In genomic region chrX:88828011-88828410, GRCh38 we compare ENCODE assay signal across 29 cellular contexts.
"Had no signal": no experiment of that assay in that cellular context is flagged by ENCODE, and none has a peak within 500 bp of the region (broad histone marks: within the 10 kb centered on the region; RNA-seq: fewer than 3 reads in every experiment).

No MANE protein-coding gene starts in this region.

- H3K79me2 ChIP-seq: parathyroid adenoma had no signal

- H2AFZ ChIP-seq: parathyroid adenoma had no signal

- H3K4me3 Mint-ChIP-seq: naive thymus-derived CD8-positive, alpha-beta T cell; natural killer cell treated with Interleukin-12 subunit alpha and Interleukin-12 subunit beta and Interleukin-15 and Interleukin-18, amount 100 ng/mL, for 72 hours; nephron progenitor cell; neural crest cell; stimulated activated effector memory CD8-positive, alpha-beta T cell treated with anti-CD3 and anti-CD28 coated beads, Interleukin-12 subunit alpha, Interleukin-12 subunit beta, amount 100 ng/mL, for 72 hours; stimulated activated naive B cell treated with anti-CD40 and anti-IgM and Interleukin-4, amounts not matched to agents 10 μg/mL and 1 μg/mL and 100 μg/mL, for 72 hours; stimulated activated naive CD8-positive, alpha-beta T cell treated with anti-CD3 and anti-CD28 coated beads, Interleukin-15, Interleukin-2, amounts not matched to agents 100 ng/mL and 50 ng/mL, for 24 hours had no signal

- H3K4me1 Mint-ChIP-seq: naive thymus-derived CD8-positive, alpha-beta T cell; nephron progenitor cell; neural crest cell; stimulated activated effector memory CD8-positive, alpha-beta T cell treated with anti-CD3 and anti-CD28 coated beads, Interleukin-12 subunit alpha, Interleukin-12 subunit beta, amount 100 ng/mL, for 72 hours; stimulated activated naive B cell treated with anti-CD40 and anti-IgM and Interleukin-4, amounts not matched to agents 10 μg/mL and 1 μg/mL and 100 μg/mL, for 72 hours had no signal

- H3K27ac ChIP-seq: ovary, parathyroid adenoma, psoas muscle, right lobe of liver, sigmoid colon, stomach, thoracic aorta, thyroid gland, tibial nerve, upper lobe of left lung, vagina had no signal

- H3K9me3 ChIP-seq: ovary, psoas muscle, right lobe of liver, sigmoid colon, stomach, thoracic aorta, thyroid gland, tibial nerve, upper lobe of left lung, vagina had no signal

- H3K27ac Mint-ChIP-seq: naive thymus-derived CD8-positive, alpha-beta T cell; natural killer cell treated with Interleukin-12 subunit alpha and Interleukin-12 subunit beta and Interleukin-15 and Interleukin-18, amount 100 ng/mL, for 72 hours; nephron progenitor cell; progenitor cell of endocrine pancreas; stimulated activated effector memory CD8-positive, alpha-beta T cell treated with anti-CD3 and anti-CD28 coated beads, Interleukin-12 subunit alpha, Interleukin-12 subunit beta, amount 100 ng/mL, for 72 hours; stimulated activated naive B cell treated with anti-CD40 and anti-IgM and Interleukin-4, amounts not matched to agents 10 μg/mL and 1 μg/mL and 100 μg/mL, for 72 hours; stimulated activated naive CD8-positive, alpha-beta T cell treated with anti-CD3 and anti-CD28 coated beads, Interleukin-15, Interleukin-2, amounts not matched to agents 100 ng/mL and 50 ng/mL, for 24 hours had no signal

- DNase-seq: naive thymus-derived CD8-positive, alpha-beta T cell; nephron progenitor cell; occipital lobe; ovary; posterior cingulate gyrus; psoas muscle; right cardiac atrium; right lobe of liver; sigmoid colon; small intestine; stimulated activated CD4-positive, alpha-beta T cell treated with anti-CD3 and anti-CD28 coated beads, Interleukin-15, amount 100 ng/mL, for 24 hours; stimulated activated CD4-positive, alpha-beta T cell treated with anti-CD3 and anti-CD28 coated beads, Interleukin-2, amount 100 ng/mL, for 24 hours; stimulated activated CD4-positive, alpha-beta T cell treated with anti-CD3 and anti-CD28 coated beads, Interleukin-2, amount 100 ng/mL, for 48 hours; stimulated activated CD4-positive, alpha-beta T cell treated with anti-CD3 and anti-CD28 coated beads, Interleukin-4, amount 100 ng/mL, for 24 hours; stimulated activated naive B cell treated with anti-CD40 and anti-IgM and Interleukin-4, amounts not matched to agents 10 μg/mL and 1 μg/mL and 100 μg/mL, for 72 hours; stimulated activated naive CD4-positive, alpha-beta T cell treated with Interleukin-2 at 50 U/mL for 16 hours; stomach; thyroid gland; trophoblast cell; upper lobe of left lung had no signal

- H3K9ac ChIP-seq: parathyroid adenoma had no signal

- H3K36me3 Mint-ChIP-seq: naive thymus-derived CD8-positive, alpha-beta T cell; stimulated activated effector memory CD8-positive, alpha-beta T cell treated with anti-CD3 and anti-CD28 coated beads, Interleukin-12 subunit alpha, Interleukin-12 subunit beta, amount 100 ng/mL, for 72 hours; stimulated activated naive B cell treated with anti-CD40 and anti-IgM and Interleukin-4, amounts not matched to agents 10 μg/mL and 1 μg/mL and 100 μg/mL, for 72 hours had no signal

- H3K4me1 ChIP-seq: parathyroid adenoma, psoas muscle, right lobe of liver, sigmoid colon, stomach, thyroid gland, tibial nerve, upper lobe of left lung, vagina had no signal

- H3K27me3 Mint-ChIP-seq: naive thymus-derived CD8-positive, alpha-beta T cell; natural killer cell treated with Interleukin-12 subunit alpha and Interleukin-12 subunit beta and Interleukin-15 and Interleukin-18, amount 100 ng/mL, for 72 hours; progenitor cell of endocrine pancreas; stimulated activated naive B cell treated with anti-CD40 and anti-IgM and Interleukin-4, amounts not matched to agents 10 μg/mL and 1 μg/mL and 100 μg/mL, for 72 hours; stimulated activated naive CD8-positive, alpha-beta T cell treated with anti-CD3 and anti-CD28 coated beads, Interleukin-15, Interleukin-2, amounts not matched to agents 100 ng/mL and 50 ng/mL, for 24 hours had no signal

- H3K27me3 ChIP-seq: ovary, right lobe of liver, sigmoid colon, stomach, thyroid gland, tibial nerve, upper lobe of left lung, vagina had no signal

- H3K36me3 ChIP-seq: ovary, right lobe of liver, sigmoid colon, stomach, thoracic aorta, thyroid gland, tibial nerve, upper lobe of left lung, vagina had no signal

- H3K9me3 Mint-ChIP-seq: natural killer cell treated with Interleukin-12 subunit alpha and Interleukin-12 subunit beta and Interleukin-15 and Interleukin-18, amount 100 ng/mL, for 72 hours; nephron progenitor cell; stimulated activated effector memory CD8-positive, alpha-beta T cell treated with anti-CD3 and anti-CD28 coated beads, Interleukin-12 subunit alpha, Interleukin-12 subunit beta, amount 100 ng/mL, for 72 hours; stimulated activated naive CD8-positive, alpha-beta T cell treated with anti-CD3 and anti-CD28 coated beads, Interleukin-15, Interleukin-2, amounts not matched to agents 100 ng/mL and 50 ng/mL, for 24 hours had no signal

- H3K4me3 ChIP-seq: ovary, psoas muscle, right lobe of liver, sigmoid colon, stomach, thoracic aorta, thyroid gland, tibial nerve, upper lobe of left lung, vagina had no signal
